Comparison of ENCODE assay signal across 10 cellular contexts in the genomic region with DNA sequence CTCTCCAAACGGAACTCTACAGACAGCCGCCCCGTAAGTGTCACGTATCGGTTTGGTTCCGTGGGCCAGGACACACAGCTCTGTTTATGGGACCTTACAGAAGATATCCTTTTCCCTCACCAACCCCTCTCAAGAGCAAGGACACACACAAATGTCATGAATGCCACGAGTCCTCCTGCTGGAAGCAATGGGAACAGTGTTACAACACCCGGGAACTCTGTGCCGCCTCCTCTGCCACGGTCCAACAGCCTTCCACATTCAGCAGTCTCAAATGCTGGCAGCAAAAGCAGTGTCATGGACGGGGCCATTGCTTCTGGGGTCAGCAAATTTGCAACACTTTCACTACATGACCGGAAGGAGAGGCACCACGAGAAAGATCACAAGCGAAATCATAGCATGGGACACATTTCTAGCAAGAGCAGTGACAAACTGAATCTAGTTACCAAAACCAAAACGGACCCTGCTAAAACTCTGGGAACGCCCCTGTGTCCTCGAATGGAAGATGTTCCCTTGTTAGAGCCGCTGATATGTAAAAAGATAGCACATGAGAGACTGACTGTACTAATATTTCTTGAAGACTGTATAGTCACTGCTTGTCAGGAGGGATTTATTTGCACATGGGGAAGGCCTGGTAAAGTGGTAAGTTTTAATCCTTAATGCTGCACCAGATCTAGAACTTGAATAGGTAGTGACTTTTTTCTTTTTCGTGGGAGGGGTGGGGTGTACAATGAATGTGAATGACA.
DNase-seq lines count a peak whose midpoint lies in the region; ATAC-seq and TF ChIP-seq lines count a peak whose summit lies in the region.
"Had no signal": no experiment of that assay in that cellular context is flagged by ENCODE, and none has a peak within 500 bp of the region (broad histone marks: within the 10 kb centered on the region; RNA-seq: fewer than 3 reads in every experiment).

No MANE protein-coding gene starts in this region.

- intact Hi-C loops in A673 (cut with micrococcal nuclease; ENCODE audit: unreplicated experiment), result no loop called here
- intact Hi-C loops in lower lobe of right lung (cut with DNase I), result no loop called here

- peak; percentile 36 for TF ChIP-seq CTCF in A673 (conservative IDR thresholded peaks at IDR 0.05; ENCODE audit: low read depth, low read length)
- TF ChIP-seq CTCF in lower lobe of right lung (IDR thresholded peaks at IDR 0.05), result no peak
- TF ChIP-seq CTCF in coronary artery (IDR thresholded peaks at IDR 0.05), result no peak

- H3K4me3 ChIP-seq in A673 (ENCODE audit: low read depth, low read length, poor library complexity, severe bottlenecking) (no peak overlapping the region), lower lobe of right lung (no peak overlapping the region), coronary artery (no peak overlapping the region)
- H3K4me3 ChIP-seq: esophagus muscularis mucosa had no signal

- BruUV-seq in A673 (replicated peaks; lab: Mats Ljungman, UMichigan), result no TSS peak

- CTCF ChIA-PET in A673 (lab: Charles Lee), result no interaction called here

- H3K9me3 ChIP-seq in A673 (ENCODE audit: low read depth, low read length, poor library complexity, severe bottlenecking), result no peaks in the 10 kb centered on the region
- no peaks in the 10 kb centered on the region for H3K9me3 ChIP-seq in lower lobe of right lung
- H3K9me3 ChIP-seq: esophagus muscularis mucosa had no signal

- H3K27ac ChIP-seq in A673 (ENCODE audit: low read depth, low read length, poor library complexity, severe bottlenecking), result no peak overlapping the region
- H3K27ac ChIP-seq in lower lobe of right lung, result no peak overlapping the region
- H3K27ac ChIP-seq in coronary artery, result no peak overlapping the region
- H3K27ac ChIP-seq: esophagus muscularis mucosa had no signal

- POLR2A ChIA-PET in A673 (lab: Charles Lee; ENCODE audit: low non-redundant PET), result no interaction called here

- H3K36me3 ChIP-seq in A673 (ENCODE audit: insufficient read depth, low read length, poor library complexity, severe bottlenecking) (peaks cover 21% of the 10 kb centered on the region), lower lobe of right lung (peaks cover 71% of the 10 kb centered on the region)

- DNase-seq in A673 (ENCODE audit: low spot score) (peak; percentile 28), HT1080 (ENCODE audit: low read depth) (peak; percentile 13), dermis blood vessel endothelial cell (peak; percentile 17), lower lobe of right lung (no peak), OCI-M2 (lab: John Stamatoyannopoulos, UW; ENCODE audit: unreplicated experiment) (no peak), coronary artery (ENCODE audit: low spot score) (no peak), RPMI8226 (no peak)
- DNase-seq: activated CD4-positive, alpha-beta T cell treated with anti-CD3 and anti-CD28 coated beads, Interleukin-2, amount 50 U/mL, for 4 hours had no signal

- H3K4me1 ChIP-seq in A673 (ENCODE audit: insufficient read depth, low read length, poor library complexity, severe bottlenecking), result no peaks in the 10 kb centered on the region
- H3K4me1 ChIP-seq in lower lobe of right lung, result no peaks in the 10 kb centered on the region

- peak; percentile 12 to 29 for ATAC-seq in lower lobe of right lung
- no peak for ATAC-seq in GM19023 (IDR thresholded peaks at IDR 0.05; ENCODE audit: unreplicated experiment)

- no peaks in the 10 kb centered on the region for H3K27me3 ChIP-seq in A673 (replicated peaks; ENCODE audit: insufficient read depth, low read depth, low read length, poor library complexity)
- no peaks in the 10 kb centered on the region for H3K27me3 ChIP-seq in lower lobe of right lung (ENCODE audit: low read depth)
- H3K27me3 ChIP-seq: esophagus muscularis mucosa had no signal

Comparison
In these comparisons a context has a peak if more than half of its experiments do, and no peak if none do; other contexts are left out.
1. DNase-seq: peak in A673 (single experiment), HT1080 (single experiment) and dermis blood vessel endothelial cell (single experiment); none in lower lobe of right lung (single experiment), OCI-M2 (single experiment), coronary artery (single experiment) and RPMI8226 (single experiment).